1 cellular context compared by ENCODE assay signal in the genomic region with DNA sequence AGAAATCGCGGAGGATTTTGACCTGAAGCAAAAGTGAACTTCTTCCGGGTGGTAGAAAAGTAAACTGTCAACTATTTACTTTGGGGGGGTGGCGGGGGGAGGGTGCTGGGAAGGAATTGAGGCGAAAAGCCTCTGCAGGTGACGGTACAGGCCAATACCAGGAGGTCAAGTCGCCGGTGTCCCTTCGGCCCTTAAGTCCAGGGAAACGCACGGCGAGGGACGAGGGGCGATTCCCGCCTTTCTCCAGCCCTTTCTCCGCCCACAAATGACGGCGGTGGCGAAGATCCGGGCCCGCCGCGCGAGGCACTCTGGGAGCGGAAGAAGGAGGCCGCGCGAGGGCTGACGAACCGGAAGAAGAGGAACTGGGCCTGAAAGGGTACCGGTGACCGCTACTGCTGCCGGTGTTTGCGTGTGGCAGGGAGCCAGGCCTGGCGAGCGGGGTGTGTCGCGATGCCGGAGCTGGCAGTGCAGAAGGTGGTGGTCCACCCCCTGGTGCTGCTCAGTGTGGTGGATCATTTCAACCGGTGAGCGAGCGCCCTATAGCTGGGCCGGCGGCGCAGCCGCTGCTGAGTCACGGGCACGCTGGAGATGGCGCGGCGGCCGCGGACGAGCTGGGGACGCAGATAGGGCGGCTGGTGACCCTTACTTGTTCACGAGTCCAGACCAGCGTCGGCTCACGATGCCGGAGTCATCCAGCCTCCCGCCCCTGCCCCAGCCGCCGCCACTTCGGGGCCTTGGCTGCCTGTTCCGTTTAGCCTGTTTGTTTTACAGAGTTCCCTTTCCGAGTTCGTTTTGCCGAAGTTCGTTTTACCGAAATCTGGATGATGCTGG.
TF ChIP-seq lines count a peak whose summit lies in the region.

Gene PSMD7, plus strand, starts transcription at position 350 of the 831 bp plus-strand sequence. Its CDS starts 101 bp downstream, at position 451.

TF ChIP-seq in HepG2, 621 proteins besides CTCF, POLR2A, EP300 and RAD21 (continued from another document and continues in another):
- TF ChIP-seq, protein P1, sequence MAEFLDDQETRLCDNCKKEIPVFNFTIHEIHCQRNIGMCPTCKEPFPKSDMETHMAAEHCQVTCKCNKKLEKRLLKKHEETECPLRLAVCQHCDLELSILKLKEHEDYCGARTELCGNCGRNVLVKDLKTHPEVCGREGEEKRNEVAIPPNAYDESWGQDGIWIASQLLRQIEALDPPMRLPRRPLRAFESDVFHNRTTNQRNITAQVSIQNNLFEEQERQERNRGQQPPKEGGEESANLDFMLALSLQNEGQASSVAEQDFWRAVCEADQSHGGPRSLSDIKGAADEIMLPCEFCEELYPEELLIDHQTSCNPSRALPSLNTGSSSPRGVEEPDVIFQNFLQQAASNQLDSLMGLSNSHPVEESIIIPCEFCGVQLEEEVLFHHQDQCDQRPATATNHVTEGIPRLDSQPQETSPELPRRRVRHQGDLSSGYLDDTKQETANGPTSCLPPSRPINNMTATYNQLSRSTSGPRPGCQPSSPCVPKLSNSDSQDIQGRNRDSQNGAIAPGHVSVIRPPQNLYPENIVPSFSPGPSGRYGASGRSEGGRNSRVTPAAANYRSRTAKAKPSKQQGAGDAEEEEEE (CRISPR knock-in tag; IDR thresholded peaks at IDR 0.05; ENCODE audit: borderline replicate concordance) = peak; percentile 88; the same call in 1 of the 2 replicates
- TF ChIP-seq ZUFSP (CRISPR knock-in tag; IDR thresholded peaks at IDR 0.05; ENCODE audit: borderline replicate concordance) (no peak), ZFP41 (CRISPR knock-in tag; IDR thresholded peaks at IDR 0.05; ENCODE audit: borderline replicate concordance) (peak; percentile 62), ZNF572 (CRISPR knock-in tag; IDR thresholded peaks at IDR 0.05) (peak; percentile 98; the same call in 1 of the 2 replicates), ZFP36L2 (CRISPR knock-in tag; IDR thresholded peaks at IDR 0.05) (peak; percentile 84; the same call in 1 of the 2 replicates), ZNF225 (CRISPR knock-in tag; IDR thresholded peaks at IDR 0.05) (peak; percentile 98), ATF1 (CRISPR knock-in tag; IDR thresholded peaks at IDR 0.05) (peak; percentile 88), PRPF4 (IDR thresholded peaks at IDR 0.05; ENCODE audit: low read depth, low read length, poor library complexity, severe bottlenecking) (no peak), ZFP1 (CRISPR knock-in tag; IDR thresholded peaks at IDR 0.05) (peak; percentile 67; the same call in 1 of the 2 replicates), PLRG1 (conservative IDR thresholded peaks at IDR 0.05) (no peak), TOE1 (CRISPR knock-in tag; IDR thresholded peaks at IDR 0.05) (0 out of 2 replicates have a peak, but pooled peaks have one; percentile 10), SRSF9 (IDR thresholded peaks at IDR 0.05; ENCODE audit: borderline replicate concordance, insufficient read depth, low read depth, low read length, poor library complexity, severe bottlenecking) (no peak), RFX1 (IDR thresholded peaks at IDR 0.05) (no peak), ZNF609 (CRISPR knock-in tag; IDR thresholded peaks at IDR 0.05; ENCODE audit: borderline replicate concordance) (peak; percentile 67), POLR2AphosphoS5 (IDR thresholded peaks at IDR 0.05; ENCODE audit: low read depth, low read length) (peak; percentile 91), NR1H2 (CRISPR knock-in tag; IDR thresholded peaks at IDR 0.05; ENCODE audit: borderline replicate concordance, low read depth) (0 out of 2 replicates have a peak, but pooled peaks have one; percentile 7), ZNF513 (CRISPR knock-in tag; conservative IDR thresholded peaks at IDR 0.05) (peak; percentile 92; the same call in 1 of the 2 replicates), ZNF749 (CRISPR knock-in tag; IDR thresholded peaks at IDR 0.05; ENCODE audit: borderline replicate concordance) (peak; percentile 98), HOXA7 (CRISPR knock-in tag; IDR thresholded peaks at IDR 0.05) (no peak), ZBTB7A (CRISPR knock-in tag; IDR thresholded peaks at IDR 0.05) (peak; percentile 37; the same call in 1 of the 2 replicates), FOXC1 (CRISPR knock-in tag; IDR thresholded peaks at IDR 0.05; ENCODE audit: borderline replicate concordance) (peak; percentile 84), STAT6 (CRISPR knock-in tag; IDR thresholded peaks at IDR 0.05; ENCODE audit: borderline replicate concordance) (peak; percentile 92; the same call in 1 of the 2 replicates), ZZZ3 (CRISPR knock-in tag; IDR thresholded peaks at IDR 0.05; ENCODE audit: borderline replicate concordance) (peak; percentile 99; the same call in 1 of the 2 replicates), ARID5B (CRISPR knock-in tag; IDR thresholded peaks at IDR 0.05) (peak; percentile 71), KLF16 (CRISPR knock-in tag; IDR thresholded peaks at IDR 0.05) (peak in 1 of 2 experiments; percentile 95; a peak in 2 of 4 replicates)
- TF ChIP-seq, protein P2, sequence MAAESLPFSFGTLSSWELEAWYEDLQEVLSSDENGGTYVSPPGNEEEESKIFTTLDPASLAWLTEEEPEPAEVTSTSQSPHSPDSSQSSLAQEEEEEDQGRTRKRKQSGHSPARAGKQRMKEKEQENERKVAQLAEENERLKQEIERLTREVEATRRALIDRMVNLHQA (CRISPR knock-in tag; IDR thresholded peaks at IDR 0.05) = no peak
- TF ChIP-seq, protein P3, sequence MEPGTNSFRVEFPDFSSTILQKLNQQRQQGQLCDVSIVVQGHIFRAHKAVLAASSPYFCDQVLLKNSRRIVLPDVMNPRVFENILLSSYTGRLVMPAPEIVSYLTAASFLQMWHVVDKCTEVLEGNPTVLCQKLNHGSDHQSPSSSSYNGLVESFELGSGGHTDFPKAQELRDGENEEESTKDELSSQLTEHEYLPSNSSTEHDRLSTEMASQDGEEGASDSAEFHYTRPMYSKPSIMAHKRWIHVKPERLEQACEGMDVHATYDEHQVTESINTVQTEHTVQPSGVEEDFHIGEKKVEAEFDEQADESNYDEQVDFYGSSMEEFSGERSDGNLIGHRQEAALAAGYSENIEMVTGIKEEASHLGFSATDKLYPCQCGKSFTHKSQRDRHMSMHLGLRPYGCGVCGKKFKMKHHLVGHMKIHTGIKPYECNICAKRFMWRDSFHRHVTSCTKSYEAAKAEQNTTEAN (CRISPR knock-in tag; conservative IDR thresholded peaks at IDR 0.05) = peak; percentile 86
